ENCODE assay signal across 17 cellular contexts in the genomic region with DNA sequence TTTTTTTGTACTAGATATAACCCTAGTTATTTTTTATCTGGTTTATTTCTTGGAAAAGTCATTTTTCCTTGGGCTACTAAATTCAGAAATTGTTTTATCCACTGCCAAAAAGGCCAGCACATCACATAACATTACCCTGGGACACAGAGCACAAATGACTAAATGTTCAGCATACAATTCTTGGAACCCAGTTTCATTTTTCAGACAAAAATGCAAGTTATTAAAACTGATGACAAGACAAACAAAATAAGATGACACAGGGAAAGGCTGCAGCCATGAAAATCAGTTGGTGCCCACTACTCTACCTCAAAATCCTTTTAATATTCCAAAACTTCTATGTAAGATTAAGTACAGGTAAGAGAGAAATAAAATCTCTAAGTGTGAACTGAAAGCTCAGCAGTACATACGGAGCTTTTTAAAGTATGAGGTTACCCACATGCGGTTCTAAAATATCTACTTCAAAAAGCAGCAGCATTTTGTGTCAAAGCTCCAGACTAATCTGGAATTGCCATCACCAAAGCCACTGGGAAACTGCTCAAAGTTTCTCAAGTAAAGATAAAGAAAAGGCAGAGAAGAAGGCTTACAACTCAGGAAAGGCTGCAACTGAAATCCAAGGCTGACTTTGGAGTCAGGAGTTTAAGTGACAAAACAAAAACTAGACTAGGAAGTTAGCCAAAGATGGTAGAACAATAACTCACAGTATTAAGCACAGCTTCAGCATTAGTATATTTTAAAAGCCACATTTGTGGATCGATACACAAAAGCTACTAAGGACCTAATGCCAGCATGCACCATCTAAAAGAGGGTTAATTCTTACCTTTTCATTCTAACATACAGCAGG. TPM values are rescaled to one million over a fixed set of nuclear protein-coding genes. Genes with fewer than 3 reads are reported as not detected.
DNase-seq lines count a peak whose midpoint lies in the region; ATAC-seq and TF ChIP-seq lines count a peak whose summit lies in the region.
"Had no signal": no experiment of that assay in that cellular context is flagged by ENCODE, and none has a peak within 500 bp of the region (broad histone marks: within the 10 kb centered on the region; RNA-seq: fewer than 3 reads in every experiment).

No MANE protein-coding gene starts in this region.

- intact Hi-C loops in activated CD4-positive, alpha-beta T cell treated with anti-CD3 and anti-CD28 coated beads, Interleukin-2, amount 10 ng/mL, durations not matched to agents 24 days and 14 days (cut with micrococcal nuclease), result no loop called here
- intact Hi-C loops in OCI-LY7 (cut with micrococcal nuclease; ENCODE audit: unreplicated experiment), result no loop called here
- intact Hi-C loops in gastrocnemius medialis (cut with DNase I; ENCODE audit: low total_unique reads), result no loop called here
- intact Hi-C loops in Right ventricle myocardium superior (cut with DNase I), result no loop called here

- H3K4me3 Mint-ChIP-seq in activated CD4-positive, alpha-beta T cell treated with anti-CD3 and anti-CD28 coated beads, Interleukin-2, amount 10 ng/mL, durations not matched to agents 24 days and 14 days, result no peak overlapping the region
- no peak overlapping the region for H3K4me3 Mint-ChIP-seq in neural progenitor cell

- H3F3A ChIP-seq in neural progenitor cell (ENCODE audit: low read depth), result no peaks in the 10 kb centered on the region

- H3K27me3 ChIP-seq in gastrocnemius medialis, result no peaks in the 10 kb centered on the region
- H3K27me3 ChIP-seq in neural progenitor cell, result no peaks in the 10 kb centered on the region
- H3K27me3 ChIP-seq: ascending aorta, transverse colon had no signal

- H3K4me3 ChIP-seq in OCI-LY7 (ENCODE audit: low read depth, low read length, poor library complexity, severe bottlenecking) (no peak overlapping the region), gastrocnemius medialis (no peak overlapping the region), neural progenitor cell (no peak overlapping the region)
- H3K4me3 ChIP-seq: ascending aorta, transverse colon had no signal

- in situ Hi-C loops in gastrocnemius medialis (cut with MboI; ENCODE audit: low sequenced_read_pairs in 4 of 4), result no loop called here

- peak overlapping the region; percentile 9 for H3K27ac Mint-ChIP-seq in activated CD4-positive, alpha-beta T cell treated with anti-CD3 and anti-CD28 coated beads, Interleukin-2, amount 10 ng/mL, durations not matched to agents 24 days and 14 days
- no peak overlapping the region for H3K27ac Mint-ChIP-seq in neural progenitor cell

- H3K27me3 Mint-ChIP-seq in activated CD4-positive, alpha-beta T cell treated with anti-CD3 and anti-CD28 coated beads, Interleukin-2, amount 10 ng/mL, durations not matched to agents 24 days and 14 days, result no peaks in the 10 kb centered on the region
- no peaks in the 10 kb centered on the region for H3K27me3 Mint-ChIP-seq in neural progenitor cell (ENCODE audit: insufficient read depth, low read depth)

- TSS peak; percentile 18 for BruUV-seq in OCI-LY7 (replicated peaks; lab: Mats Ljungman, UMichigan)

- H3K79me2 ChIP-seq in OCI-LY7 (ENCODE audit: insufficient read depth, low read depth, low read length), result no peaks in the 10 kb centered on the region
- H3K79me2 ChIP-seq in neural progenitor cell (ENCODE audit: low read depth), result no peaks in the 10 kb centered on the region

- H3K4me2 ChIP-seq in OCI-LY7 (ENCODE audit: low read length), result no peak overlapping the region
- no peak overlapping the region for H3K4me2 ChIP-seq in neural progenitor cell

- peaks cover 12% of the 10 kb centered on the region for H3K4me1 Mint-ChIP-seq in activated CD4-positive, alpha-beta T cell treated with anti-CD3 and anti-CD28 coated beads, Interleukin-2, amount 10 ng/mL, durations not matched to agents 24 days and 14 days
- H3K4me1 Mint-ChIP-seq in neural progenitor cell, result no peaks in the 10 kb centered on the region

- no peaks in the 10 kb centered on the region for H4K20me1 ChIP-seq in OCI-LY7 (ENCODE audit: insufficient read depth, low read length)
- no peaks in the 10 kb centered on the region for H4K20me1 ChIP-seq in neural progenitor cell (ENCODE audit: low read depth)

- H3K27ac ChIP-seq in OCI-LY7 (ENCODE audit: low read depth, low read length, poor library complexity, severe bottlenecking) (no peak overlapping the region), caudate nucleus (ENCODE audit: low read depth, low read length) (peak overlapping the region; percentile 14), gastrocnemius medialis (peak overlapping the region; percentile 45 to 50 (median 48)), neural progenitor cell (no peak overlapping the region)
- H3K27ac ChIP-seq: transverse colon had no signal

- H2AFZ ChIP-seq in OCI-LY7 (ENCODE audit: low read length) (no peak overlapping the region), neural progenitor cell (replicated peaks) (no peak overlapping the region)

- H3K36me3 ChIP-seq in OCI-LY7 (ENCODE audit: insufficient read depth, low read length) (peaks cover 85% of the 10 kb centered on the region), gastrocnemius medialis (peaks cover 0 to 69% of the 10 kb centered on the region in 2 donors), neural progenitor cell (peaks cover 6% of the 10 kb centered on the region)

- CTCF ChIA-PET in OCI-LY7 (lab: Charles Lee; ENCODE audit: unreplicated experiment), result no interaction called here

- H3K9me3 Mint-ChIP-seq in activated CD4-positive, alpha-beta T cell treated with anti-CD3 and anti-CD28 coated beads, Interleukin-2, amount 10 ng/mL, durations not matched to agents 24 days and 14 days, result no peaks in the 10 kb centered on the region
- no peaks in the 10 kb centered on the region for H3K9me3 Mint-ChIP-seq in neural progenitor cell

- no peaks in the 10 kb centered on the region for H3K9me3 ChIP-seq in OCI-LY7 (ENCODE audit: low read length)
- H3K9me3 ChIP-seq in gastrocnemius medialis, result no peaks in the 10 kb centered on the region
- H3K9me3 ChIP-seq in neural progenitor cell (ENCODE audit: low read depth), result no peaks in the 10 kb centered on the region
- H3K9me3 ChIP-seq: ascending aorta, transverse colon had no signal

- TF ChIP-seq CTCF in OCI-LY7 (conservative IDR thresholded peaks at IDR 0.05; ENCODE audit: low read length), result no peak
- TF ChIP-seq CTCF in gastrocnemius medialis (IDR thresholded peaks at IDR 0.05 in 4 of 5, conservative IDR thresholded peaks at IDR 0.05 in 1 of 5), result no peak
- TF ChIP-seq CTCF in neural progenitor cell (IDR thresholded peaks at IDR 0.05), result no peak

- POLR2A ChIA-PET in OCI-LY7 (lab: Charles Lee), result interaction anchor here (1.5 kb wide), 2 partner anchors 9 to 23 kb away, joined by 3 to 4 read pairs; no protein-coding TSS in a partner anchor

- H3K9ac ChIP-seq in neural progenitor cell, result no peak overlapping the region

- no peak for TF ChIP-seq POLR2A in gastrocnemius medialis (IDR thresholded peaks at IDR 0.05)

- DNase-seq in activated CD4-positive, alpha-beta T cell treated with anti-CD3 and anti-CD28 coated beads, Interleukin-2, amount 10 ng/mL, durations not matched to agents 24 days and 14 days, result no peak
- no peak for DNase-seq in activated CD4-positive, alpha-beta T cell treated with anti-CD3 and anti-CD28 coated beads for 1 hour
- DNase-seq in OCI-LY7 (ENCODE audit: low spot score), result no peak
- no peak for DNase-seq in caudate nucleus (lab: John Stamatoyannopoulos, UW)
- DNase-seq in gastrocnemius medialis, result no peak
- DNase-seq in Right ventricle myocardium superior, result no peak
- DNase-seq in neural progenitor cell (ENCODE audit: low spot score), result no peak
- no peak for DNase-seq in hypothalamus (lab: John Stamatoyannopoulos, UW)
- DNase-seq: activated CD4-positive, CD25-positive, alpha-beta regulatory T cell; cortex of kidney; left cardiac atrium; NCI-H2171 treated with DMSO at 0.1 percent for 48 hours; occipital lobe; stimulated activated CD4-positive, alpha-beta T cell treated with anti-CD3 and anti-CD28 coated beads, Interleukin-4, amount 100 ng/mL, for 4 hours; transverse colon had no signal

- no peaks in the 10 kb centered on the region for H3K4me1 ChIP-seq in OCI-LY7 (ENCODE audit: insufficient read depth, low read length, poor library complexity, severe bottlenecking)
- H3K4me1 ChIP-seq in gastrocnemius medialis, result peaks cover 17 to 21% of the 10 kb centered on the region in 2 donors
- H3K4me1 ChIP-seq in neural progenitor cell, result no peaks in the 10 kb centered on the region

- no peak for ATAC-seq in gastrocnemius medialis
- ATAC-seq in Right ventricle myocardium superior (ENCODE audit: poor library complexity), result no peak
- ATAC-seq: esophagus mucosa, left cardiac atrium had no signal

- peaks cover 48% of the 10 kb centered on the region for H3K36me3 Mint-ChIP-seq in activated CD4-positive, alpha-beta T cell treated with anti-CD3 and anti-CD28 coated beads, Interleukin-2, amount 10 ng/mL, durations not matched to agents 24 days and 14 days (ENCODE audit: low read depth)
- peaks cover 30% of the 10 kb centered on the region for H3K36me3 Mint-ChIP-seq in neural progenitor cell

- no peaks in the 10 kb centered on the region for H3K9me2 ChIP-seq in OCI-LY7 (ENCODE audit: insufficient read depth, low read length)

RNA-seq across cellular contexts. Expression of a gene that starts 41.4 kb away (rescaled TPM):
- 98.3 and 99.5 TPM in 2 replicates for total RNA-seq in activated CD4-positive, alpha-beta T cell treated with anti-CD3 and anti-CD28 coated beads, Interleukin-2, amount 10 ng/mL, durations not matched to agents 24 days and 14 days
- total RNA-seq in OCI-LY7 (2014; rRNA removed; shearing (Covaris generic)), result 57.3 and 57.9 TPM in 2 replicates
- total RNA-seq in OCI-LY7 (2022), result 68.0 and 89.7 TPM in 2 replicates
- total RNA-seq in gastrocnemius medialis, result 10 to 100 TPM; 60.7 to 80.6 (median 66.3) TPM
- total RNA-seq in Right ventricle myocardium superior, result 27.2 TPM
- total RNA-seq in neural progenitor cell (ENCODE audit: low replicate concordance), result 59.3 and 72.6 TPM in 2 replicates

RNA-seq across cellular contexts. Expression of a gene that starts 42.8 kb away (rescaled TPM):
- 14.8 and 18.2 TPM in 2 replicates for total RNA-seq in activated CD4-positive, alpha-beta T cell treated with anti-CD3 and anti-CD28 coated beads, Interleukin-2, amount 10 ng/mL, durations not matched to agents 24 days and 14 days
- 5.9 and 6.7 TPM in 2 replicates for total RNA-seq in OCI-LY7 (2014; rRNA removed; shearing (Covaris generic))
- total RNA-seq in OCI-LY7 (2022) (13.6 and 14.8 TPM in 2 replicates), gastrocnemius medialis (1 to 10 TPM; 4.5 to 9.1 (median 5.0) TPM), Right ventricle myocardium superior (1.5 TPM), neural progenitor cell (ENCODE audit: low replicate concordance) (11.7 and 12.9 TPM in 2 replicates)

Comparison
In these comparisons a context has a peak if more than half of its experiments do, and no peak if none do; other contexts are left out.
1. H3K27ac ChIP-seq: peak in caudate nucleus (single experiment) and gastrocnemius medialis (4 of 4); none in OCI-LY7 (single experiment) and neural progenitor cell (single experiment).